ENCODE assay signal across 30 cellular contexts in genomic region chr2:71291398-71291797, GRCh38. TPM values are rescaled to one million over a fixed set of nuclear protein-coding genes. Genes with fewer than 3 reads are reported as not detected.
DNase-seq lines count a peak whose midpoint lies in the region; ATAC-seq, FAIRE-seq and TF ChIP-seq lines count a peak whose summit lies in the region.
"Had no signal": no experiment of that assay in that cellular context is flagged by ENCODE, and none has a peak within 500 bp of the region (broad histone marks: within the 10 kb centered on the region; RNA-seq: fewer than 3 reads in every experiment).

No MANE protein-coding gene starts in this region.

- WGBS in psoas muscle, 3 donors: 29 to 50% (median 30%) methylated on average over 4 of the region's 4 CpGs
- WGBS in HepG2 (ENCODE audit: low lambda C conversion rate): 14% methylated on average over 4 of the region's 4 CpGs

- ATAC-seq in psoas muscle: peak; percentile 54 to 86 (median 72)
- no peak for ATAC-seq in activated CD8-positive, alpha-beta T cell treated with anti-CD3 and anti-CD28 coated beads for 36 hours
- ATAC-seq in HepG2: no peak
- ATAC-seq: activated CD8-positive, alpha-beta memory T cell treated with anti-CD3 and anti-CD28 coated beads, Interleukin-2, amount 10 ng/mL, durations not matched to agents 7 days and 5 days; left colon; naive thymus-derived CD8-positive, alpha-beta T cell; right lobe of liver; stimulated activated naive CD8-positive, alpha-beta T cell treated with anti-CD3 and anti-CD28 coated beads, Interleukin-15, Interleukin-2, amounts not matched to agents 100 U/mL and 50 U/mL, for 24 hours had no signal

- H3K4me1 Mint-ChIP-seq in activated CD8-positive, alpha-beta T cell treated with anti-CD3 and anti-CD28 coated beads for 36 hours (ENCODE audit: low read depth): no peaks in the 10 kb centered on the region
- no peaks in the 10 kb centered on the region for H3K4me1 Mint-ChIP-seq in CD14-positive monocyte
- H3K4me1 Mint-ChIP-seq: activated CD4-positive, alpha-beta T cell treated with anti-CD3 and anti-CD28 coated beads, Interleukin-2, amount 10 ng/mL, durations not matched to agents 24 days and 14 days; activated CD8-positive, alpha-beta memory T cell treated with anti-CD3 and anti-CD28 coated beads, Interleukin-2, amount 10 ng/mL, durations not matched to agents 7 days and 5 days; activated naive CD4-positive, alpha-beta T cell treated with anti-CD3 and anti-CD28 coated beads, Interleukin-2, amount 10 ng/mL, durations not matched to agents 7 days and 5 days; CD4-positive, alpha-beta memory T cell; central memory CD8-positive, alpha-beta T cell; naive thymus-derived CD8-positive, alpha-beta T cell had no signal

- CTCF ChIA-PET in activated CD8-positive, alpha-beta T cell treated with anti-CD3 and anti-CD28 coated beads for 36 hours (lab: Charles Lee): no interaction called here
- CTCF ChIA-PET in HepG2 (lab: Yijun Ruan, JAX; ENCODE audit: low intra/inter-chr PET ratio, low total read pairs): no interaction called here

- TF ChIP-seq CTCF in psoas muscle (IDR thresholded peaks at IDR 0.05) (no peak), CD14-positive monocyte (IDR thresholded peaks at IDR 0.05) (no peak), HepG2 (CRISPR knock-in tag; IDR thresholded peaks at IDR 0.05) (no peak)
- no peak for TF ChIP-seq CTCF in activated CD8-positive, alpha-beta T cell treated with anti-CD3 and anti-CD28 coated beads for 36 hours (IDR thresholded peaks at IDR 0.05)

- H3K4me1 ChIP-seq in psoas muscle: peaks cover 26% of the 10 kb centered on the region
- H3K4me1 ChIP-seq in HepG2 (ENCODE audit: insufficient read depth, low read length): no peaks in the 10 kb centered on the region
- H3K4me1 ChIP-seq: right lobe of liver, tibial nerve had no signal

- H2AFZ ChIP-seq in HepG2 (ENCODE audit: low read length): no peak overlapping the region

- no peaks in the 10 kb centered on the region for H3K9me3 Mint-ChIP-seq in activated CD8-positive, alpha-beta T cell treated with anti-CD3 and anti-CD28 coated beads for 36 hours
- H3K9me3 Mint-ChIP-seq in CD14-positive monocyte: no peaks in the 10 kb centered on the region
- H3K9me3 Mint-ChIP-seq: activated CD4-positive, alpha-beta T cell treated with anti-CD3 and anti-CD28 coated beads, Interleukin-2, amount 10 ng/mL, durations not matched to agents 24 days and 14 days; activated naive CD4-positive, alpha-beta T cell treated with anti-CD3 and anti-CD28 coated beads, Interleukin-2, amount 10 ng/mL, durations not matched to agents 7 days and 5 days; CD4-positive, alpha-beta memory T cell; central memory CD8-positive, alpha-beta T cell; naive thymus-derived CD8-positive, alpha-beta T cell; T-helper 2 cell treated with Interferon-gamma antibody and Interleukin-4, amounts not matched to agents 5 μg/mL and 100 μg/mL, for 36 hours had no signal

- H3K36me3 ChIP-seq in psoas muscle (ENCODE audit: insufficient read depth in 1 of 2, low read depth in 1 of 2) (no peaks in the 10 kb centered on the region), HepG2 (replicated peaks in 1 of 2; ENCODE audit: control insufficient read depth in 1 of 2, insufficient read depth in 2 of 2, low read length in 2 of 2) (no peaks in the 10 kb centered on the region)
- H3K36me3 ChIP-seq: ovary, right lobe of liver, tibial nerve had no signal

- H3K27me3 Mint-ChIP-seq in activated CD8-positive, alpha-beta T cell treated with anti-CD3 and anti-CD28 coated beads for 36 hours: peaks cover 8% of the 10 kb centered on the region
- H3K27me3 Mint-ChIP-seq in CD14-positive monocyte (ENCODE audit: low read depth in 3 of 3): peaks cover 0 to 3% (median 0%) of the 10 kb centered on the region in 3 donors

- no peaks in the 10 kb centered on the region for H4K20me1 ChIP-seq in HepG2 (ENCODE audit: insufficient read depth, low read length)

- H3K4me3 ChIP-seq in psoas muscle: no peak overlapping the region
- no peak overlapping the region for H3K4me3 ChIP-seq in HepG2 (replicated peaks in 1 of 3; ENCODE audit: insufficient read depth in 1 of 3, low read depth in 2 of 3, low read length in 3 of 3)
- H3K4me3 ChIP-seq: ovary, right lobe of liver, tibial nerve had no signal

- H3K36me3 Mint-ChIP-seq in activated CD8-positive, alpha-beta T cell treated with anti-CD3 and anti-CD28 coated beads for 36 hours (ENCODE audit: low read depth): no peaks in the 10 kb centered on the region
- no peaks in the 10 kb centered on the region for H3K36me3 Mint-ChIP-seq in CD14-positive monocyte
- H3K36me3 Mint-ChIP-seq: activated CD8-positive, alpha-beta memory T cell treated with anti-CD3 and anti-CD28 coated beads, Interleukin-2, amount 10 ng/mL, durations not matched to agents 7 days and 5 days; activated naive CD4-positive, alpha-beta T cell treated with anti-CD3 and anti-CD28 coated beads, Interleukin-2, amount 10 ng/mL, durations not matched to agents 7 days and 5 days; CD4-positive, alpha-beta memory T cell; naive thymus-derived CD8-positive, alpha-beta T cell had no signal

- H3K27ac ChIP-seq in angular gyrus (ENCODE audit: low read depth, low read length) (peak overlapping the region; percentile 84), psoas muscle (no peak overlapping the region), HepG2 (ENCODE audit: extremely low read length, insufficient read depth, low read length) (no peak overlapping the region)
- H3K27ac ChIP-seq: ovary, right lobe of liver, VCaP had no signal

- H3K27me3 ChIP-seq in psoas muscle (ENCODE audit: insufficient read depth in 3 of 3, low read length in 2 of 3): no peaks in the 10 kb centered on the region
- peaks cover 0 to 9% of the 10 kb centered on the region in 2 experiments; a peak in 2 of 5 replicates for H3K27me3 ChIP-seq in HepG2 (ENCODE audit: control insufficient read depth in 1 of 2, insufficient read depth in 2 of 2, low read length in 2 of 2)
- H3K27me3 ChIP-seq: ovary, right lobe of liver, tibial nerve had no signal

- no peak overlapping the region for H3K27ac Mint-ChIP-seq in activated CD8-positive, alpha-beta T cell treated with anti-CD3 and anti-CD28 coated beads for 36 hours
- no peak overlapping the region for H3K27ac Mint-ChIP-seq in CD14-positive monocyte
- H3K27ac Mint-ChIP-seq: activated CD4-positive, alpha-beta T cell treated with anti-CD3 and anti-CD28 coated beads, Interleukin-2, amount 10 ng/mL, durations not matched to agents 24 days and 14 days; activated CD8-positive, alpha-beta memory T cell treated with anti-CD3 and anti-CD28 coated beads, Interleukin-2, amount 10 ng/mL, durations not matched to agents 7 days and 5 days; activated naive CD4-positive, alpha-beta T cell treated with anti-CD3 and anti-CD28 coated beads, Interleukin-2, amount 10 ng/mL, durations not matched to agents 7 days and 5 days; CD4-positive, alpha-beta memory T cell; naive thymus-derived CD8-positive, alpha-beta T cell; T-helper 2 cell treated with Interferon-gamma antibody and Interleukin-4, amounts not matched to agents 5 μg/mL and 100 μg/mL, for 36 hours had no signal

- no peak overlapping the region for H3K9ac ChIP-seq in HepG2 (ENCODE audit: insufficient read depth, low read depth, low read length)

- in situ Hi-C loops in G401 (cut with HindIII; ENCODE audit: low sequenced_read_pairs) (no loop called here), HepG2 (cut with HindIII; ENCODE audit: extremely low pct_ligation_motif_present, low pct_unique_long_range_greater_than_20kb) (no loop called here)

- no peak for TF ChIP-seq RAD21 in HepG2 (CRISPR knock-in tag; IDR thresholded peaks at IDR 0.05)

- no peak overlapping the region for H3K4me2 ChIP-seq in HepG2 (ENCODE audit: low read depth, low read length)

- DNase-seq in G401 (ENCODE audit: low spot score) (peak; percentile 72), head of caudate nucleus (peak; percentile 24 to 87 (median 76)), psoas muscle (peak in 1 of 2 donors; percentile 55), CD14-positive monocyte (ENCODE audit: low spot score) (no peak), NCI-H2171 treated with DMSO at 0.1 percent for 48 hours (lab: John Stamatoyannopoulos, UW) (no peak), HepG2 (ENCODE audit: low spot score) (no peak)
- no peak for DNase-seq in activated CD8-positive, alpha-beta T cell treated with anti-CD3 and anti-CD28 coated beads for 36 hours
- DNase-seq: activated CD4-positive, alpha-beta T cell treated with anti-CD3 and anti-CD28 coated beads, Interleukin-2, amount 10 ng/mL, durations not matched to agents 24 days and 14 days; activated CD8-positive, alpha-beta memory T cell treated with anti-CD3 and anti-CD28 coated beads, Interleukin-2, amount 10 ng/mL, durations not matched to agents 7 days and 5 days; activated naive CD4-positive, alpha-beta T cell treated with anti-CD3 and anti-CD28 coated beads, Interleukin-2, amount 10 ng/mL, durations not matched to agents 7 days and 5 days; aorta; CD4-positive, alpha-beta memory T cell; DMS 273 treated with DMSO at 0.1 percent for 48 hours; effector CD8-positive, alpha-beta T cell; IMR-90; left colon; naive thymus-derived CD8-positive, alpha-beta T cell; NCI-H1105 treated with DMSO at 0.1 percent for 48 hours; NCI-H2081; NCI-H446; ovary; right lobe of liver; stimulated activated CD4-positive, alpha-beta T cell treated with anti-CD3 and anti-CD28 coated beads, Interleukin-4, amount 100 ng/mL, for 4 hours; stimulated activated naive CD8-positive, alpha-beta T cell treated with anti-CD3 and anti-CD28 coated beads, Interleukin-15, Interleukin-2, amounts not matched to agents 100 U/mL and 50 U/mL, for 24 hours had no signal

- POLR2A ChIA-PET in activated CD8-positive, alpha-beta T cell treated with anti-CD3 and anti-CD28 coated beads for 36 hours (lab: Charles Lee): no interaction called here
- POLR2A ChIA-PET in HepG2 (lab: Yijun Ruan, JAX): no interaction called here

- H3K79me2 ChIP-seq in HepG2 (ENCODE audit: insufficient read depth, low read length): no peaks in the 10 kb centered on the region

- TF ChIP-seq POLR2A in HepG2 (IDR thresholded peaks at IDR 0.05; ENCODE audit: insufficient read depth in 1 of 2, low read depth in 2 of 2, low read length in 2 of 2): no peak

- H3K9me3 ChIP-seq in psoas muscle (no peaks in the 10 kb centered on the region), HepG2 (ENCODE audit: low read length) (no peaks in the 10 kb centered on the region)
- H3K9me3 ChIP-seq: ovary, right lobe of liver, tibial nerve had no signal

- no peak for FAIRE-seq in HepG2 (lab: Jason Lieb, UNC)
- FAIRE-seq: GM19239 had no signal

- intact Hi-C loops in head of caudate nucleus (cut with DNase I): no loop called here
- intact Hi-C loops in psoas muscle (cut with DNase I): no loop called here
- intact Hi-C loops in activated CD8-positive, alpha-beta T cell treated with anti-CD3 and anti-CD28 coated beads for 36 hours (cut with micrococcal nuclease): no loop called here
- intact Hi-C loops in CD14-positive monocyte (cut with micrococcal nuclease): no loop called here
- intact Hi-C loops in HepG2 (cut with micrococcal nuclease; ENCODE audit: unreplicated experiment): no loop called here

- TF ChIP-seq EP300 in HepG2 (IDR thresholded peaks at IDR 0.05; ENCODE audit: low read depth in 2 of 2, low read length in 2 of 2) (no peak), HepG2 (CRISPR knock-in tag; IDR thresholded peaks at IDR 0.05; ENCODE audit: borderline replicate concordance) (no peak)

- BruUV-seq in HepG2 (replicated peaks; lab: Mats Ljungman, UMichigan): no TSS peak

- H3K4me3 Mint-ChIP-seq in activated CD8-positive, alpha-beta T cell treated with anti-CD3 and anti-CD28 coated beads for 36 hours: no peak overlapping the region
- H3K4me3 Mint-ChIP-seq in CD14-positive monocyte: no peak overlapping the region
- H3K4me3 Mint-ChIP-seq: activated CD4-positive, alpha-beta T cell treated with anti-CD3 and anti-CD28 coated beads, Interleukin-2, amount 10 ng/mL, durations not matched to agents 24 days and 14 days; activated CD8-positive, alpha-beta memory T cell treated with anti-CD3 and anti-CD28 coated beads, Interleukin-2, amount 10 ng/mL, durations not matched to agents 7 days and 5 days; activated naive CD4-positive, alpha-beta T cell treated with anti-CD3 and anti-CD28 coated beads, Interleukin-2, amount 10 ng/mL, durations not matched to agents 7 days and 5 days; CD4-positive, alpha-beta memory T cell; central memory CD8-positive, alpha-beta T cell; naive thymus-derived CD8-positive, alpha-beta T cell; T-helper 2 cell treated with Interferon-gamma antibody and Interleukin-4, amounts not matched to agents 5 μg/mL and 100 μg/mL, for 36 hours had no signal

RNA-seq across cellular contexts. Expression of gene ZNF638, which starts 40.2 kb away (rescaled TPM):
- total RNA-seq in G401 (2014; rRNA removed; shearing (Covaris generic)): 94.2 and 106 TPM in 2 replicates
- 10 to 100 TPM; 62.3 to 73.6 (median 65.4) TPM for total RNA-seq in psoas muscle
- polyA plus RNA-seq in psoas muscle: 10 to 100 TPM; 50.5 to 58.6 (median 56.3) TPM
- 10 to 100 TPM; 81.1 to 86.0 TPM for total RNA-seq in activated CD8-positive, alpha-beta T cell treated with anti-CD3 and anti-CD28 coated beads for 36 hours
- polyA plus RNA-seq in CD14-positive monocyte: 10 to 100 TPM; 19.1 to 22.4 TPM
- total RNA-seq in HepG2 (2016; rRNA removed; fragmentation: Illumina TruSeq; extraction: Trizol): 133 and 144 TPM in 2 replicates
- total RNA-seq in HepG2 (2016; cell fraction: cytosol; rRNA removed; fragmentation: Illumina TruSeq; extraction: Trizol; ENCODE audit: low read depth): 144 and 165 TPM in 2 replicates
- total RNA-seq in HepG2 (2016; cell fraction: insoluble cytoplasmic fraction; rRNA removed; fragmentation: Illumina TruSeq; extraction: Trizol): 136 and 142 TPM in 2 replicates
- total RNA-seq in HepG2 (2016; cell fraction: membrane; rRNA removed; fragmentation: Illumina TruSeq; extraction: Trizol): 69.6 and 88.9 TPM in 2 replicates
- 338 and 339 TPM in 2 replicates for total RNA-seq in HepG2 (2016; cell fraction: nucleus; rRNA removed; fragmentation: Illumina TruSeq; extraction: Trizol)
- polyA plus RNA-seq in HepG2 (2011; rRNA removed): 79.8 and 92.7 TPM in 2 replicates
- 30.4 and 44.2 TPM in 2 replicates for polyA plus RNA-seq in HepG2 (2011; cell fraction: cytosol; rRNA removed)
- 156 and 178 TPM in 2 replicates for polyA plus RNA-seq in HepG2 (2011; cell fraction: nucleus; rRNA removed)
- 94.6 and 110 TPM in 2 replicates for polyA plus RNA-seq in HepG2 (2012)
- 8.2 and 8.9 TPM in 2 replicates for polyA plus RNA-seq in HepG2 (2016; cell fraction: cytosol; fragmentation: Illumina TruSeq; extraction: Trizol; ENCODE audit: low read depth)
- 88.5 and 93.4 TPM in 2 replicates for polyA plus RNA-seq in HepG2 (2016; cell fraction: insoluble cytoplasmic fraction; fragmentation: Illumina TruSeq; extraction: Trizol; ENCODE audit: low read depth)
- polyA plus RNA-seq in HepG2 (2016; cell fraction: membrane; fragmentation: Illumina TruSeq; extraction: Trizol; ENCODE audit: low read depth): 13.9 and 16.6 TPM in 2 replicates
- 235 and 243 TPM in 2 replicates for polyA plus RNA-seq in HepG2 (2016; cell fraction: nucleus; fragmentation: Illumina TruSeq; extraction: Trizol; ENCODE audit: insufficient read depth, low read depth)
- polyA minus RNA-seq in HepG2 (2011; rRNA and poly(A)+ RNA removed; ENCODE audit: low replicate concordance): 88.0 and 129 TPM in 2 replicates
- 77.1 and 94.9 TPM in 2 replicates for polyA minus RNA-seq in HepG2 (2011; cell fraction: cytosol; rRNA and poly(A)+ RNA removed)
- polyA minus RNA-seq in HepG2 (2011; cell fraction: nucleus; rRNA and poly(A)+ RNA removed): 881 and 997 TPM in 2 replicates

Comparison
In these comparisons a context has a peak if more than half of its experiments do, and no peak if none do; other contexts are left out.
1. DNase-seq: peak in G401 (single experiment) and head of caudate nucleus (42 of 42); none in activated CD8-positive, alpha-beta T cell treated with anti-CD3 and anti-CD28 coated beads for 36 hours (single experiment), CD14-positive monocyte (single experiment), NCI-H2171 treated with DMSO at 0.1 percent for 48 hours (single experiment) and HepG2 (single experiment).
2. ATAC-seq: peak in psoas muscle (4 of 4); none in activated CD8-positive, alpha-beta T cell treated with anti-CD3 and anti-CD28 coated beads for 36 hours (single experiment) and HepG2 (single experiment).